In genomic region chr20:11366660-11367059, GRCh38 we compare ENCODE assay signal across 26 cellular contexts.
DNase-seq lines count a peak whose midpoint lies in the region; ATAC-seq, FAIRE-seq and TF ChIP-seq lines count a peak whose summit lies in the region.
"Had no signal": no experiment of that assay in that cellular context is flagged by ENCODE, and none has a peak within 500 bp of the region (broad histone marks: within the 10 kb centered on the region; RNA-seq: fewer than 3 reads in every experiment).

No MANE protein-coding gene starts in this region.

- no peak overlapping the region for H3K4me2 ChIP-seq in astrocyte (ENCODE audit: low read length)
- H3K4me2 ChIP-seq: BLaER1 had no signal

- H3K36me3 ChIP-seq in astrocyte (ENCODE audit: insufficient read depth, low read length) (no peaks in the 10 kb centered on the region), gastroesophageal sphincter (no peaks in the 10 kb centered on the region)
- H3K36me3 ChIP-seq: BLaER1, Peyer's patch, SJCRH30 had no signal

- ATAC-seq in HG03354 (IDR thresholded peaks at IDR 0.05; ENCODE audit: poor library complexity, severe bottlenecking, unreplicated experiment) (no peak), gastroesophageal sphincter (no peak)
- ATAC-seq: HepG2 had no signal

- no peak for TF ChIP-seq CTCF in AG04450 (IDR thresholded peaks at IDR 0.05; ENCODE audit: low read depth, low read length)
- no peak for TF ChIP-seq CTCF in astrocyte (IDR thresholded peaks at IDR 0.05; ENCODE audit: insufficient read depth, low read depth, low read length)
- TF ChIP-seq CTCF in GM13977 (IDR thresholded peaks at IDR 0.05; ENCODE audit: extremely low read depth, insufficient read depth, missing control alignments), result no peak
- no peak for TF ChIP-seq CTCF in gastroesophageal sphincter (IDR thresholded peaks at IDR 0.05)

- no peak overlapping the region for H3K27ac Mint-ChIP-seq in astrocyte (ENCODE audit: unreplicated experiment)
- H3K27ac Mint-ChIP-seq: CD4-positive, alpha-beta T cell had no signal

- peaks cover 4% of the 10 kb centered on the region for H3K4me1 Mint-ChIP-seq in astrocyte (ENCODE audit: low read depth, unreplicated experiment)

- DNase-seq in AG04450 (ENCODE audit: low read depth, low spot score) (peak; percentile 75), HT1080 (ENCODE audit: low read depth) (peak; percentile 35), astrocyte (ENCODE audit: low read depth) (peak; percentile 89), glomerular visceral epithelial cell (ENCODE audit: extremely low spot score) (peak; percentile 26), GM13977 (ENCODE audit: low spot score) (no peak)
- no peak for DNase-seq in activated naive CD4-positive, alpha-beta T cell treated with anti-CD3 and anti-CD28 coated beads, Interleukin-2, amount 50 U/mL, for 16 hours
- DNase-seq: CD4-positive, alpha-beta T cell; COR-L47; DMS 273 treated with DMSO at 0.1 percent for 48 hours; DMS79 treated with DMSO at 0.1 percent for 48 hours; KBM-7; MV-4-11; NCI-H1694 treated with DMSO at 0.1 percent for 48 hours; NCI-H2081 treated with DMSO at 0.1 percent for 48 hours; NCI-H2171 treated with DMSO at 0.1 percent for 48 hours; NCI-H524 treated with DMSO at 0.1 percent for 48 hours; NCI-H82; Peyer's patch; SJCRH30 had no signal

- H3K4me3 ChIP-seq in AG04450 (ENCODE audit: low read depth, low read length) (no peak overlapping the region), astrocyte (ENCODE audit: insufficient read depth, low read depth, low read length) (no peak overlapping the region), gastroesophageal sphincter (no peak overlapping the region)
- H3K4me3 ChIP-seq: BLaER1, Peyer's patch, SJCRH30 had no signal

- H3K79me2 ChIP-seq in astrocyte (ENCODE audit: insufficient read depth, low read length), result no peaks in the 10 kb centered on the region

- no peak overlapping the region for H3K9ac ChIP-seq in astrocyte (ENCODE audit: low read length)
- H3K9ac ChIP-seq: BLaER1 had no signal

- POLR2A ChIA-PET in AG04450 (lab: Yijun Ruan, JAX), result no interaction called here

- H3K27ac ChIP-seq in AG04450 (ENCODE audit: low read depth, low read length) (peak overlapping the region; percentile 48), astrocyte (ENCODE audit: low read depth, low read length) (peak overlapping the region; percentile 32), gastroesophageal sphincter (no peak overlapping the region)
- H3K27ac ChIP-seq: BLaER1, Peyer's patch, SJCRH30 had no signal

- no peak overlapping the region for H2AFZ ChIP-seq in astrocyte (ENCODE audit: low read depth, low read length)

- CTCF ChIA-PET in AG04450 (lab: Charles Lee), result interaction anchor here (1.2 kb wide), 1 partner anchor 8 kb away, joined by 3 read pairs; no protein-coding TSS in a partner anchor

- no peak for TF ChIP-seq POLR2A in gastroesophageal sphincter (IDR thresholded peaks at IDR 0.05)

- no peak overlapping the region for H3K4me3 Mint-ChIP-seq in astrocyte (ENCODE audit: unreplicated experiment)
- H3K4me3 Mint-ChIP-seq: CD4-positive, alpha-beta T cell had no signal

- no peak for FAIRE-seq in astrocyte (lab: Jason Lieb, UNC)
- FAIRE-seq: A204.1, GM12892, GM18507, HepG2 had no signal

- no peaks in the 10 kb centered on the region for H3K9me3 Mint-ChIP-seq in astrocyte (ENCODE audit: unreplicated experiment)

- WGBS in gastroesophageal sphincter (ENCODE audit: low coverage in 1 of 2), 2 donors, result 55 to 91% methylated on average over 1 to 4 of the region's 4 CpGs

- no peak for TF ChIP-seq EP300 in gastroesophageal sphincter (IDR thresholded peaks at IDR 0.05)

- no peaks in the 10 kb centered on the region for H4K20me1 ChIP-seq in astrocyte (ENCODE audit: insufficient read depth, low read length)
- H4K20me1 ChIP-seq: BLaER1 had no signal

- in situ Hi-C loops in GM13977 (cut with MboI; ENCODE audit: low pct_unique_long_range_greater_than_20kb, low sequenced_read_pairs, unreplicated experiment), result no loop called here

- no peaks in the 10 kb centered on the region for H3K36me3 Mint-ChIP-seq in astrocyte (ENCODE audit: low read depth, unreplicated experiment)

- H3K27me3 Mint-ChIP-seq in astrocyte (ENCODE audit: low read depth, unreplicated experiment), result no peaks in the 10 kb centered on the region
- H3K27me3 Mint-ChIP-seq: CD4-positive, alpha-beta T cell had no signal

- H3K4me1 ChIP-seq in astrocyte (ENCODE audit: insufficient read depth, low read length) (no peaks in the 10 kb centered on the region), gastroesophageal sphincter (no peaks in the 10 kb centered on the region)
- H3K4me1 ChIP-seq: BLaER1, Peyer's patch, SJCRH30 had no signal

- H3K27me3 ChIP-seq in AG04450 (ENCODE audit: control insufficient read depth, insufficient read depth, low read length) (no peaks in the 10 kb centered on the region), astrocyte (ENCODE audit: insufficient read depth, low read length) (no peaks in the 10 kb centered on the region), gastroesophageal sphincter (no peaks in the 10 kb centered on the region)
- H3K27me3 ChIP-seq: BLaER1, Peyer's patch, SJCRH30 had no signal

- H3K9me3 ChIP-seq in AG04450 (ENCODE audit: control insufficient read depth, insufficient read depth, low read length), result no peaks in the 10 kb centered on the region
- no peaks in the 10 kb centered on the region for H3K9me3 ChIP-seq in astrocyte (ENCODE audit: insufficient read depth, low read depth, low read length)
- no peaks in the 10 kb centered on the region for H3K9me3 ChIP-seq in gastroesophageal sphincter
- H3K9me3 ChIP-seq: BLaER1, Peyer's patch, SJCRH30 had no signal

Comparison
In these comparisons a context has a peak if more than half of its experiments do, and no peak if none do; other contexts are left out.
1. DNase-seq: peak in AG04450 (single experiment), HT1080 (single experiment), astrocyte (single experiment) and glomerular visceral epithelial cell (single experiment); none in activated naive CD4-positive, alpha-beta T cell treated with anti-CD3 and anti-CD28 coated beads, Interleukin-2, amount 50 U/mL, for 16 hours (single experiment) and GM13977 (single experiment).
2. H3K27ac ChIP-seq: peak in AG04450 (single experiment) and astrocyte (single experiment); none in gastroesophageal sphincter (0 of 4).